1 cellular context compared by ENCODE assay signal in the genomic region with DNA sequence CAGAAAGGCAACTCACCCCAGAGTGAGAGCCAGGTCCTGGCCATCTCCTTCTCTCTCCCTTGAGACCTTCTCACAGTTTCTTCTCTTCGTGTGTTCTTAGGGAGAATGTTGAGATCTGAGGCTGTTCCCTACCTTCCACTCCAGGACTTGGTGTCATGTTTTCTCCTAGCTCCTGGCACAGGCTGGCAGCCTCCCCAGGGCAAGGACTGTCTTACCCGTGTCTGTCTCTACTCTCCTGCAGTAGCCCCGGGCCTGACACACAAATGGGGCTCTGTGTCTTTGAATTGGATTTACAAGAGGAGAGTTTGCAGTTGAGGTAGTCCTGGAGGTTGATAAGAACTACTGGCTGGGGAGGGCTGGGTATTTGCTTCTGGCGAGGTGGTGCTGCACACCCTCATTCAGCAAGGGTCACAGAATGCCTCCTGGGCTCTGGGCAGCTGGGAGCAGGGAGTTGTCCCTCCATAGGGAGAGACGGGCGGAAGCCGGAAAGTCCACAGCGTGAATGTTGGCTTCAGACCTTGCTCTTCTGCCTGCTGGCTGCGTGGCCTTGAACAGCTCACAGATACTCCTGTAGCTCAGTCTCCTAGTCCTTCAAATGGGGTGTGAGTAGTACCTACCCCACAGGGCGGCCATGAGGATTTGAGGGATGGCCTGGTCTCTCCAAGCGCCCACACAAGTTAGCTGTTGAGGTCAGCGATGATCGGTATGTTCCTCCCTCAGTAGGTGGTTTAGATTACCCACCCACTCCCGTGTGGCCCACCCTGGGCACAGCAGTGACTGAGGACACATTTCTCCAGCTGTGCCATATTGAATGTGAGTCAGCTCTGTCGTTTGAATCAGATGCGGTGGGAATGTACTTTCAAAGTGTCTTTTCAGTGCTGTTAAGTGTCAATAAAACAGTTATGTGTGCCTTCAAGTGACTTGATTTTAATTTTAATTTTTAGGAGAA.
TF ChIP-seq lines count a peak whose summit lies in the region.

No MANE protein-coding gene starts in this region.

TF ChIP-seq in HepG2, 621 proteins besides CTCF, POLR2A, EP300 and RAD21:
- no peak for TF ChIP-seq ZNF615 (CRISPR knock-in tag; IDR thresholded peaks at IDR 0.05; ENCODE audit: borderline replicate concordance)
- peak; percentile 66; the same call in 1 of the 2 replicates for TF ChIP-seq ZBTB38 (CRISPR knock-in tag; IDR thresholded peaks at IDR 0.05)
- no peak for TF ChIP-seq NPAS2 (CRISPR knock-in tag; IDR thresholded peaks at IDR 0.05; ENCODE audit: borderline replicate concordance)
- TF ChIP-seq MYC (CRISPR knock-in tag; IDR thresholded peaks at IDR 0.05; ENCODE audit: borderline replicate concordance), result no peak
